Comparison of ENCODE assay signal across 24 cellular contexts in genomic region chr14:99194136-99194535, GRCh38.
DNase-seq lines count a peak whose midpoint lies in the region; ATAC-seq and TF ChIP-seq lines count a peak whose summit lies in the region.
"Had no signal": no experiment of that assay in that cellular context is flagged by ENCODE, and none has a peak within 500 bp of the region (broad histone marks: within the 10 kb centered on the region; RNA-seq: fewer than 3 reads in every experiment).

No MANE protein-coding gene starts in this region.

- DNase-seq in activated effector memory CD4-positive, alpha-beta T cell treated with anti-CD3 and anti-CD28 coated beads, Interleukin-2, amount 50 U/mL, for 16 hours: peak; percentile 73
- DNase-seq in activated effector memory CD4-positive, alpha-beta T cell treated with Interleukin-2 at 50 U/mL for 16 hours: no peak
- DNase-seq in T-cell: no peak
- no peak for DNase-seq in activated naive CD8-positive, alpha-beta T cell treated with anti-CD3 and anti-CD28 coated beads, Interleukin-2, amount 50 U/mL, for 24 hours
- no peak for DNase-seq in stimulated activated effector memory CD8-positive, alpha-beta T cell treated with anti-CD3 and anti-CD28 coated beads, Interleukin-12 subunit alpha, Interleukin-12 subunit beta, amount 100 ng/mL, for 72 hours (ENCODE audit: low spot score in 2 of 2)
- no peak for DNase-seq in GM19240 (ENCODE audit: insufficient read length, low spot score)
- no peak for DNase-seq in NCI-H1694 (lab: John Stamatoyannopoulos, UW)
- DNase-seq: anterior cingulate cortex; central memory CD4-positive, alpha-beta T cell; DMS53; gastrocnemius medialis; GOT3; NCI-H1417 treated with DMSO at 0.1 percent for 48 hours; NCI-H526; occipital lobe; right cardiac atrium; RPMI8226 had no signal

- POLR2A ChIA-PET in T-cell (lab: Charles Lee): interaction anchor here (0.5 to 0.6 kb wide), 4 partner anchors 25 to 78 kb away, joined by 3 read pairs; partner anchors contain the start of gene BCL11B (in 1 of the 2)

- H3K27me3 ChIP-seq in gastroesophageal sphincter: no peaks in the 10 kb centered on the region
- H3K27me3 ChIP-seq: gastrocnemius medialis had no signal

- peaks cover 97 to 100% (median 99%) of the 10 kb centered on the region in 3 donors for H3K4me1 Mint-ChIP-seq in T-cell
- H3K4me1 Mint-ChIP-seq in activated naive CD8-positive, alpha-beta T cell treated with anti-CD3 and anti-CD28 coated beads, Interleukin-2, amount 50 U/mL, for 24 hours: peaks cover 97% of the 10 kb centered on the region
- H3K4me1 Mint-ChIP-seq in stimulated activated effector memory CD8-positive, alpha-beta T cell treated with anti-CD3 and anti-CD28 coated beads, Interleukin-12 subunit alpha, Interleukin-12 subunit beta, amount 100 ng/mL, for 72 hours: peaks cover 99% of the 10 kb centered on the region

- H3K36me3 ChIP-seq in gastroesophageal sphincter: no peaks in the 10 kb centered on the region
- H3K36me3 ChIP-seq: gastrocnemius medialis had no signal

- peaks cover 0 to 41% (median 24%) of the 10 kb centered on the region in 3 donors for H3K4me1 ChIP-seq in gastroesophageal sphincter

- H3K4me3 ChIP-seq in gastroesophageal sphincter: no peak overlapping the region
- H3K4me3 ChIP-seq: gastrocnemius medialis, GM12878, lung had no signal

- WGBS in gastroesophageal sphincter (ENCODE audit: low coverage in 1 of 2), 2 donors: 87% methylated on average over 7 of the region's 7 CpGs; no CpG with 5 or more reads in 1 of the 2 donors

- H3K27me3 Mint-ChIP-seq in T-cell: no peaks in the 10 kb centered on the region
- H3K27me3 Mint-ChIP-seq in activated naive CD8-positive, alpha-beta T cell treated with anti-CD3 and anti-CD28 coated beads, Interleukin-2, amount 50 U/mL, for 24 hours: no peaks in the 10 kb centered on the region
- H3K27me3 Mint-ChIP-seq: IgD-negative memory B cell had no signal

- CTCF ChIA-PET in T-cell (lab: Charles Lee): interaction anchor here (0.6 to 1.0 kb wide), 2 partner anchors 68 kb away, joined by 3 to 5 read pairs; no protein-coding TSS in a partner anchor

- TF ChIP-seq CTCF in gastroesophageal sphincter (IDR thresholded peaks at IDR 0.05): no peak

- TF ChIP-seq POLR2A in gastroesophageal sphincter (IDR thresholded peaks at IDR 0.05): no peak

- peak overlapping the region; percentile 85 to 90 (median 89) for H3K4me3 Mint-ChIP-seq in T-cell
- H3K4me3 Mint-ChIP-seq in activated naive CD8-positive, alpha-beta T cell treated with anti-CD3 and anti-CD28 coated beads, Interleukin-2, amount 50 U/mL, for 24 hours: peak overlapping the region; percentile 82
- peak overlapping the region; percentile 80 for H3K4me3 Mint-ChIP-seq in stimulated activated effector memory CD8-positive, alpha-beta T cell treated with anti-CD3 and anti-CD28 coated beads, Interleukin-12 subunit alpha, Interleukin-12 subunit beta, amount 100 ng/mL, for 72 hours
- H3K4me3 Mint-ChIP-seq: IgD-negative memory B cell had no signal

- no peaks in the 10 kb centered on the region for H3K9me3 ChIP-seq in gastroesophageal sphincter
- H3K9me3 ChIP-seq: gastrocnemius medialis had no signal

- no peak for TF ChIP-seq EP300 in gastroesophageal sphincter (IDR thresholded peaks at IDR 0.05)

- no peaks in the 10 kb centered on the region for H3K9me3 Mint-ChIP-seq in T-cell
- no peaks in the 10 kb centered on the region for H3K9me3 Mint-ChIP-seq in activated naive CD8-positive, alpha-beta T cell treated with anti-CD3 and anti-CD28 coated beads, Interleukin-2, amount 50 U/mL, for 24 hours
- no peaks in the 10 kb centered on the region for H3K9me3 Mint-ChIP-seq in stimulated activated effector memory CD8-positive, alpha-beta T cell treated with anti-CD3 and anti-CD28 coated beads, Interleukin-12 subunit alpha, Interleukin-12 subunit beta, amount 100 ng/mL, for 72 hours

- peak overlapping the region; percentile 97 to 99 for H3K27ac Mint-ChIP-seq in T-cell
- H3K27ac Mint-ChIP-seq in activated naive CD8-positive, alpha-beta T cell treated with anti-CD3 and anti-CD28 coated beads, Interleukin-2, amount 50 U/mL, for 24 hours: peak overlapping the region; percentile 98
- peak overlapping the region; percentile 92 for H3K27ac Mint-ChIP-seq in stimulated activated effector memory CD8-positive, alpha-beta T cell treated with anti-CD3 and anti-CD28 coated beads, Interleukin-12 subunit alpha, Interleukin-12 subunit beta, amount 100 ng/mL, for 72 hours

- peaks cover 31% of the 10 kb centered on the region for H3K36me3 Mint-ChIP-seq in T-cell
- peaks cover 13% of the 10 kb centered on the region for H3K36me3 Mint-ChIP-seq in activated naive CD8-positive, alpha-beta T cell treated with anti-CD3 and anti-CD28 coated beads, Interleukin-2, amount 50 U/mL, for 24 hours (ENCODE audit: low read depth)
- peaks cover 48% of the 10 kb centered on the region for H3K36me3 Mint-ChIP-seq in stimulated activated effector memory CD8-positive, alpha-beta T cell treated with anti-CD3 and anti-CD28 coated beads, Interleukin-12 subunit alpha, Interleukin-12 subunit beta, amount 100 ng/mL, for 72 hours
- H3K36me3 Mint-ChIP-seq: IgD-negative memory B cell had no signal

- no peak overlapping the region for H3K27ac ChIP-seq in gastroesophageal sphincter
- H3K27ac ChIP-seq: C4-2B, gastrocnemius medialis had no signal

- ATAC-seq in T-cell (replicated peaks in 1 of 4) (no peak), gastroesophageal sphincter (no peak)
- ATAC-seq in activated naive CD8-positive, alpha-beta T cell treated with anti-CD3 and anti-CD28 coated beads, Interleukin-2, amount 50 U/mL, for 24 hours: no peak
- no peak for ATAC-seq in stimulated activated effector memory CD8-positive, alpha-beta T cell treated with anti-CD3 and anti-CD28 coated beads, Interleukin-12 subunit alpha, Interleukin-12 subunit beta, amount 100 ng/mL, for 72 hours
- ATAC-seq: esophagus mucosa, gastrocnemius medialis, GM12878, right cardiac atrium, SK-N-SH treated with all-trans-retinoic acid at 6 μM for 48 hours had no signal
